1 cellular context compared by ENCODE assay signal in the genomic region with DNA sequence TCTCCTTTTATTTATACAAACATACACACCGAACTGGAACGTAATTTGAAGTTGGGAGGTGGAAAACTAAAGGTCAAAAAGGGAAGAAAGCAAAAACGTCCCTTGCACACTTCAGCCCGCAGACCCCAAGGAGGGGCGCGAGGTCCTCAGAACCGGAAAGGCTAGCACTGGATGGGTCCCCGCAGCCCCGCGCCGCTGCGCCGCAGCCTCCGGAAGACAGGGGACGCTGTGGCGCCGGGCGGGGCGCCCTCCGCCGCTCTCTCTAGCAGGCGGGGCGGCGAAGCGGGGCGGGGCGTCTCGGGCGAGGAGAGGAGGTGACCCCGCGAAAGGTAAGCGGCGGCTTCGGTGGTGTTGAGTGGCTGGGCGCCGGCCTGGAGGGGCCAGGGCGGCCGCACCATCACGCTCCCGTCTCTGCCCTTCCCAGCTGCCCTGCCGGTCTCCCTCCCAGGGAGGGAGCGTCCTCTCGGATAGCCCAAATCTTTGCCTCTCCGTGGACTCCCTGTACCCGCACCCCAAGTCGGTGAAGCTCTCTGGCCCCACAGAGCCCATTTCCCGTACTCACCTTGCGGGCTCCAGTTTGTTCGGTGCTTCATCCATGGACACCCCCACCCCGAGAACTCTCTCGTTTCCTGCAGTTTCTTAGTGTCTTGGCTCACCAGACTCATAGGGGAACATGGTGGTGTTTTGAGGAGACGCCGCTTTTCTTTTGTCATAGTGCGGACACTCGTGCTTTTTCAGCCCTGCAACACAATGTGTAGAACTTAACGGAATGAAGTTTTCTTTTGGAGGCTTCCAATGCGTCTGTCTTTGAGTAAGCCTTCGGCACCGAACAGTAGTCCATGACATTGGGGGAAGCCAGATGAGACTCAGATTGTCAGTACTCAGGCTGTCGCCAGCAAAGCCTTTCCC.
TF ChIP-seq lines count a peak whose summit lies in the region.

A gene with protein sequence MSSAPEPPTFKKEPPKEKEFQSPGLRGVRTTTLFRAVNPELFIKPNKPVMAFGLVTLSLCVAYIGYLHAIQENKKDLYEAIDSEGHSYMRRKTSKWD (plus strand): TSS at position 285 of the 909 bp plus-strand sequence. CDS start 14,444 bp downstream, outside the sequence.

TF ChIP-seq in HepG2, 621 proteins besides CTCF, POLR2A, EP300 and RAD21 (continued from another document and continues in another):
- TF ChIP-seq, protein P1, sequence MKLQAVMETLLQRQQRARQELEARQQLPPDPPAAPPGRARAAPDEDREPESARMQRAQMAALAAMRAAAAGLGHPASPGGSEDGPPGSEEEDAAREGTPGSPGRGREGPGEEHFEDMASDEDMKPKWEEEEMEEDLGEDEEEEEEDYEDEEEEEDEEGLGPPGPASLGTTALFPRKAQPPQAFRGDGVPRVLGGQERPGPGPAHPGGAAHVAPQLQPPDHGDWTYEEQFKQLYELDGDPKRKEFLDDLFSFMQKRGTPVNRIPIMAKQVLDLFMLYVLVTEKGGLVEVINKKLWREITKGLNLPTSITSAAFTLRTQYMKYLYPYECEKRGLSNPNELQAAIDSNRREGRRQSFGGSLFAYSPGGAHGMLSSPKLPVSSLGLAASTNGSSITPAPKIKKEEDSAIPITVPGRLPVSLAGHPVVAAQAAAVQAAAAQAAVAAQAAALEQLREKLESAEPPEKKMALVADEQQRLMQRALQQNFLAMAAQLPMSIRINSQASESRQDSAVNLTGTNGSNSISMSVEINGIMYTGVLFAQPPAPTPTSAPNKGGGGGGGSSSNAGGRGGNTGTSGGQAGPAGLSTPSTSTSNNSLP (IDR thresholded peaks at IDR 0.05; ENCODE audit: low read depth, low read length) = no peak; the same call in 1 of the 2 replicates
- TF ChIP-seq MXD4 (CRISPR knock-in tag; IDR thresholded peaks at IDR 0.05) (peak; percentile 61), NFE2L1 (CRISPR knock-in tag; IDR thresholded peaks at IDR 0.05; ENCODE audit: borderline replicate concordance) (no peak), ZNF547 (CRISPR knock-in tag; IDR thresholded peaks at IDR 0.05) (peak; percentile 89), RCOR2 (CRISPR knock-in tag; IDR thresholded peaks at IDR 0.05) (no peak), ZNF180 (CRISPR knock-in tag; IDR thresholded peaks at IDR 0.05; ENCODE audit: borderline replicate concordance, low read depth) (no peak), IRF2 (CRISPR knock-in tag; IDR thresholded peaks at IDR 0.05) (peak; percentile 90), IKZF4 (CRISPR knock-in tag; IDR thresholded peaks at IDR 0.05; ENCODE audit: borderline replicate concordance, low read depth, not compliant biosample characterization) (peak; percentile 79), NFYB (CRISPR knock-in tag; IDR thresholded peaks at IDR 0.05) (0 out of 2 replicates have a peak, but pooled peaks have one; percentile 5), ZBTB49 (CRISPR knock-in tag; IDR thresholded peaks at IDR 0.05; ENCODE audit: borderline replicate concordance) (no peak), KMT2B (CRISPR knock-in tag; IDR thresholded peaks at IDR 0.05) (peak; percentile 91), TFDP1 (CRISPR knock-in tag; IDR thresholded peaks at IDR 0.05; ENCODE audit: borderline replicate concordance) (peak; percentile 63; the same call in 1 of the 2 replicates), SRF (IDR thresholded peaks at IDR 0.05; ENCODE audit: low read depth, low read length) (no peak), ZNF484 (CRISPR knock-in tag; IDR thresholded peaks at IDR 0.05; ENCODE audit: borderline replicate concordance, low read depth) (0 out of 2 replicates have a peak, but pooled peaks have one; percentile 32), ZNF24 (IDR thresholded peaks at IDR 0.05) (no peak), ATF3 (CRISPR knock-in tag; IDR thresholded peaks at IDR 0.05) (peak; percentile 18; the same call in 1 of the 2 replicates), PTBP1 (IDR thresholded peaks at IDR 0.05; ENCODE audit: low read depth, low read length, poor library complexity, severe bottlenecking) (no peak), MTERF4 (CRISPR knock-in tag; IDR thresholded peaks at IDR 0.05) (peak; percentile 52; the same call in 1 of the 2 replicates), ZNF207 (IDR thresholded peaks at IDR 0.05; ENCODE audit: borderline replicate concordance) (no peak), RFXAP (CRISPR knock-in tag; IDR thresholded peaks at IDR 0.05; ENCODE audit: borderline replicate concordance) (peak; percentile 94), SMC3 (IDR thresholded peaks at IDR 0.05; ENCODE audit: low read length) (no peak; the same call in 1 of the 2 replicates), ZNF792 (CRISPR knock-in tag; IDR thresholded peaks at IDR 0.05) (peak; percentile 81), ZNF383 (CRISPR knock-in tag; IDR thresholded peaks at IDR 0.05; ENCODE audit: borderline replicate concordance) (no peak), ZNF430 (CRISPR knock-in tag; IDR thresholded peaks at IDR 0.05) (peak; percentile 91; the same call in 1 of the 2 replicates), NFATC3 (CRISPR knock-in tag; IDR thresholded peaks at IDR 0.05) (no peak), GABPA (IDR thresholded peaks at IDR 0.05; ENCODE audit: low read depth, low read length) (no peak), GABPA (CRISPR knock-in tag; IDR thresholded peaks at IDR 0.05; ENCODE audit: low read depth) (peak; percentile 42; the same call in 1 of the 2 replicates), ZNF121 (CRISPR knock-in tag; IDR thresholded peaks at IDR 0.05) (0 out of 2 replicates have a peak, but pooled peaks have one; percentile 30), HNRNPH1 (optimal IDR thresholded peaks at IDR 0.05; ENCODE audit: low read depth, low read length) (no peak), RXRB (CRISPR knock-in tag; IDR thresholded peaks at IDR 0.05; ENCODE audit: borderline replicate concordance) (peak; percentile 51; the same call in 1 of the 2 replicates), GLI4 (CRISPR knock-in tag; IDR thresholded peaks at IDR 0.05; ENCODE audit: borderline replicate concordance) (peak; percentile 82; the same call in 1 of the 2 replicates), ZNF232 (CRISPR knock-in tag; IDR thresholded peaks at IDR 0.05; ENCODE audit: borderline replicate concordance) (0 out of 2 replicates have a peak, but pooled peaks have one; percentile 64), PHF5A (CRISPR knock-in tag; IDR thresholded peaks at IDR 0.05; ENCODE audit: low read depth, unreplicated experiment) (peak; percentile 44), CERS6 (CRISPR knock-in tag; IDR thresholded peaks at IDR 0.05) (no peak; the same call in 1 of the 2 replicates), ZBTB7B (CRISPR knock-in tag; IDR thresholded peaks at IDR 0.05) (peak; percentile 58), TCF7 (IDR thresholded peaks at IDR 0.05; ENCODE audit: low read depth) (no peak), MIER2 (CRISPR knock-in tag; IDR thresholded peaks at IDR 0.05) (0 out of 2 replicates have a peak, but pooled peaks have one; percentile 54), ARID5B (CRISPR knock-in tag; IDR thresholded peaks at IDR 0.05) (peak; percentile 82; the same call in 1 of the 2 replicates)
- TF ChIP-seq, protein P2, sequence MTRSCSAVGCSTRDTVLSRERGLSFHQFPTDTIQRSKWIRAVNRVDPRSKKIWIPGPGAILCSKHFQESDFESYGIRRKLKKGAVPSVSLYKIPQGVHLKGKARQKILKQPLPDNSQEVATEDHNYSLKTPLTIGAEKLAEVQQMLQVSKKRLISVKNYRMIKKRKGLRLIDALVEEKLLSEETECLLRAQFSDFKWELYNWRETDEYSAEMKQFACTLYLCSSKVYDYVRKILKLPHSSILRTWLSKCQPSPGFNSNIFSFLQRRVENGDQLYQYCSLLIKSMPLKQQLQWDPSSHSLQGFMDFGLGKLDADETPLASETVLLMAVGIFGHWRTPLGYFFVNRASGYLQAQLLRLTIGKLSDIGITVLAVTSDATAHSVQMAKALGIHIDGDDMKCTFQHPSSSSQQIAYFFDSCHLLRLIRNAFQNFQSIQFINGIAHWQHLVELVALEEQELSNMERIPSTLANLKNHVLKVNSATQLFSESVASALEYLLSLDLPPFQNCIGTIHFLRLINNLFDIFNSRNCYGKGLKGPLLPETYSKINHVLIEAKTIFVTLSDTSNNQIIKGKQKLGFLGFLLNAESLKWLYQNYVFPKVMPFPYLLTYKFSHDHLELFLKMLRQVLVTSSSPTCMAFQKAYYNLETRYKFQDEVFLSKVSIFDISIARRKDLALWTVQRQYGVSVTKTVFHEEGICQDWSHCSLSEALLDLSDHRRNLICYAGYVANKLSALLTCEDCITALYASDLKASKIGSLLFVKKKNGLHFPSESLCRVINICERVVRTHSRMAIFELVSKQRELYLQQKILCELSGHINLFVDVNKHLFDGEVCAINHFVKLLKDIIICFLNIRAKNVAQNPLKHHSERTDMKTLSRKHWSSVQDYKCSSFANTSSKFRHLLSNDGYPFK (CRISPR knock-in tag; IDR thresholded peaks at IDR 0.05; ENCODE audit: borderline replicate concordance) = peak; percentile 67; the same call in 1 of the 2 replicates
